Comparison of ENCODE assay signal across 12 cellular contexts in the genomic region with DNA sequence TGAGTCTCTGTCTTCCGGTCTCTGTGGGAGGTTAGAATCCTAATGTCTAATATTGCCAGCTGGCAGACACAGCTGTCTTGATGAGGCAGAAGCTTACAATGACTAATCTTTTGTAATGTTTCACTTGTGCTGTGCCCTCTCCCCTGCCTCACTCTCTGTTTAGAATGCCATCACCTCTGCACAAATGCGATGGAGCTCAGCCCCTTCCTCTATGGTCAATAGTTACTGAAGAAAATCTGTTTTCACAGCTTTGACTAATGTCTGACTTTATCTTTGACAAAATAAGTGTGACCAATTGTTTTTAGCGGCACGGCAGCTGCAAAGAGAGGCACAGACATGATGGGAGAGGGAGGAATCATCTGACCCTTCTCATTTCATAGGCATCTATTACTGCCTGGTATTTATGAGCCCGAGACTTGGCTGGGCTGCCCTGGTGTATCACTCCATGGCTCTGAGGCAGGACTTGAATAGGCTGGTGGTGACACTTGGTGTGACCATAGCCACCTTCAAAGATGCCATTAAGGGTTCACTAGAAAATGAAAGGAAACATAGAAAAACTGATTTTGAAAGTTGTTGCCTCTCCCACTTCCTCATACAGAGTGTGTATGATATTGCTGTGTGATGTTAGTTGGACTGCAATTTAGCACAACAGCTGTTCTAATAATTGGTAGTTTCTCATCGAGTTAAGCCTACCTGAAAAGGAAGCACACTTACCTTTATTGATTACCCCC.
A peak's percentile ranks its signal among the peaks of the same experiment; 100 is the strongest.
DNase-seq lines count a peak whose midpoint lies in the region; ATAC-seq, FAIRE-seq and TF ChIP-seq lines count a peak whose summit lies in the region.
"Had no signal": no experiment of that assay in that cellular context is flagged by ENCODE, and none has a peak within 500 bp of the region (broad histone marks: within the 10 kb centered on the region; RNA-seq: fewer than 3 reads in every experiment).

No MANE protein-coding gene starts in this region.

- POLR2A ChIA-PET in activated CD4-positive, alpha-beta T cell treated with anti-CD3 and anti-CD28 coated beads, Interleukin-2, amount 10 ng/mL, durations not matched to agents 7 days and 5 days (lab: Charles Lee), result interaction anchor here (1.5 kb wide), 1 partner anchor 19 kb away, joined by 4 read pairs; no protein-coding TSS in a partner anchor

- no peak overlapping the region for H3K4me3 ChIP-seq in esophagus muscularis mucosa

- no peak for TF ChIP-seq CTCF in esophagus muscularis mucosa (IDR thresholded peaks at IDR 0.05)

- CTCF ChIA-PET in activated CD4-positive, alpha-beta T cell treated with anti-CD3 and anti-CD28 coated beads, Interleukin-2, amount 10 ng/mL, durations not matched to agents 7 days and 5 days (lab: Charles Lee), result interaction anchor here (1.0 kb wide), 1 partner anchor 16 kb away, joined by 3 read pairs; no protein-coding TSS in a partner anchor

- peaks cover 0 to 11% (median 5%) of the 10 kb centered on the region in 4 donors for H3K9me3 ChIP-seq in esophagus muscularis mucosa

- TF ChIP-seq POLR2A in GM12892 (IDR thresholded peaks at IDR 0.05; ENCODE audit: low read depth, low read length) (no peak), esophagus muscularis mucosa (IDR thresholded peaks at IDR 0.05; ENCODE audit: low read depth) (no peak)

- DNase-seq in GM12892 (ENCODE audit: insufficient read length) (no peak), esophagus muscularis mucosa (ENCODE audit: extremely low spot score) (peak; percentile 62), islet precursor cell (no peak), sciatic nerve (ENCODE audit: low spot score) (no peak)
- no peak for DNase-seq in activated CD4-positive, alpha-beta T cell treated with anti-CD3 and anti-CD28 coated beads, Interleukin-2, amount 10 ng/mL, durations not matched to agents 7 days and 5 days
- DNase-seq in stimulated activated naive CD4-positive, alpha-beta T cell (lab: John Stamatoyannopoulos, UW), result no peak
- DNase-seq: activated T-cell treated with anti-CD3 and anti-CD28 coated beads, Interleukin-2, amount 50 U/mL, for 24 hours; erythroblast; naive thymus-derived CD4-positive, alpha-beta T cell had no signal

- H3K27me3 ChIP-seq in esophagus muscularis mucosa, result peaks cover 0 to 83% (median 7%) of the 10 kb centered on the region in 4 donors

- H3K4me1 ChIP-seq in esophagus muscularis mucosa, result peaks cover 3 to 13% (median 11%) of the 10 kb centered on the region in 4 donors

- H3K27ac ChIP-seq in esophagus muscularis mucosa (replicated peaks in 1 of 4), result no peak overlapping the region

- peak; percentile 40 for ATAC-seq in GM21367 (IDR thresholded peaks at IDR 0.05; ENCODE audit: unreplicated experiment)
- peak; percentile 79 for ATAC-seq in HG03354 (IDR thresholded peaks at IDR 0.05; ENCODE audit: poor library complexity, severe bottlenecking, unreplicated experiment)
- no peak for ATAC-seq in sciatic nerve
- ATAC-seq: naive thymus-derived CD4-positive, alpha-beta T cell had no signal

- FAIRE-seq in GM12892 (lab: Jason Lieb, UNC), result peak; percentile 95
- FAIRE-seq: HTR-8/SVneo had no signal

- no peak overlapping the region for H3K4me3 Mint-ChIP-seq in activated CD4-positive, alpha-beta T cell treated with anti-CD3 and anti-CD28 coated beads, Interleukin-2, amount 10 ng/mL, durations not matched to agents 7 days and 5 days
- H3K4me3 Mint-ChIP-seq: activated T-cell treated with anti-CD3 and anti-CD28 coated beads, Interleukin-2, amount 50 U/mL, for 24 hours had no signal

- no peaks in the 10 kb centered on the region for H3K36me3 ChIP-seq in esophagus muscularis mucosa

- H3K4me1 Mint-ChIP-seq in activated CD4-positive, alpha-beta T cell treated with anti-CD3 and anti-CD28 coated beads, Interleukin-2, amount 10 ng/mL, durations not matched to agents 7 days and 5 days, result peaks cover 45% of the 10 kb centered on the region

- H3K27ac Mint-ChIP-seq in activated CD4-positive, alpha-beta T cell treated with anti-CD3 and anti-CD28 coated beads, Interleukin-2, amount 10 ng/mL, durations not matched to agents 7 days and 5 days, result no peak overlapping the region
- H3K27ac Mint-ChIP-seq: activated T-cell treated with anti-CD3 and anti-CD28 coated beads, Interleukin-2, amount 50 U/mL, for 24 hours had no signal

- H3K36me3 Mint-ChIP-seq in activated CD4-positive, alpha-beta T cell treated with anti-CD3 and anti-CD28 coated beads, Interleukin-2, amount 10 ng/mL, durations not matched to agents 7 days and 5 days (ENCODE audit: low read depth), result peaks cover 4% of the 10 kb centered on the region

- no peak for TF ChIP-seq EP300 in esophagus muscularis mucosa (IDR thresholded peaks at IDR 0.05)

- H3K9me3 Mint-ChIP-seq in activated CD4-positive, alpha-beta T cell treated with anti-CD3 and anti-CD28 coated beads, Interleukin-2, amount 10 ng/mL, durations not matched to agents 7 days and 5 days, result peaks cover 4% of the 10 kb centered on the region

- peaks cover 63% of the 10 kb centered on the region for H3K27me3 Mint-ChIP-seq in activated CD4-positive, alpha-beta T cell treated with anti-CD3 and anti-CD28 coated beads, Interleukin-2, amount 10 ng/mL, durations not matched to agents 7 days and 5 days

- intact Hi-C loops in esophagus muscularis mucosa (cut with DNase I), result no loop called here
- intact Hi-C loops in sciatic nerve (cut with DNase I), result no loop called here

- 74% methylated on average over 6 of the region's 6 CpGs for WGBS in esophagus muscularis mucosa
